ENCODE assay signal across 26 cellular contexts in genomic region chr6:50637267-50637666, GRCh38.
"Had no signal": no experiment of that assay in that cellular context is flagged by ENCODE, and none has a peak within 500 bp of the region (broad histone marks: within the 10 kb centered on the region; RNA-seq: fewer than 3 reads in every experiment).

No MANE protein-coding gene starts in this region.

- H3K9me3 Mint-ChIP-seq: neural crest cell had no signal

- H3K36me3 Mint-ChIP-seq: immature natural killer cell; naive thymus-derived CD4-positive, alpha-beta T cell; natural killer cell treated with Interleukin-12 subunit alpha and Interleukin-12 subunit beta and Interleukin-15 and Interleukin-18, amount 100 ng/mL, for 72 hours; stimulated activated naive B cell treated with anti-CD40 and anti-IgM and Interleukin-4, amounts not matched to agents 10 μg/mL and 1 μg/mL and 100 μg/mL, for 72 hours had no signal

- H3K27me3 Mint-ChIP-seq: naive thymus-derived CD4-positive, alpha-beta T cell; natural killer cell treated with Interleukin-12 subunit alpha and Interleukin-12 subunit beta and Interleukin-15 and Interleukin-18, amount 100 ng/mL, for 72 hours; stimulated activated naive B cell treated with anti-CD40 and anti-IgM and Interleukin-4, amounts not matched to agents 10 μg/mL and 1 μg/mL and 100 μg/mL, for 72 hours had no signal

- H3K27me3 ChIP-seq: right atrium auricular region, right lobe of liver, stomach, testis, thyroid gland, transverse colon, upper lobe of left lung, vagina had no signal

- H3K4me3 Mint-ChIP-seq: immature natural killer cell; naive thymus-derived CD4-positive, alpha-beta T cell; natural killer cell treated with Interleukin-12 subunit alpha and Interleukin-12 subunit beta and Interleukin-15 and Interleukin-18, amount 100 ng/mL, for 72 hours; neural crest cell; stimulated activated naive B cell treated with anti-CD40 and anti-IgM and Interleukin-4, amounts not matched to agents 10 μg/mL and 1 μg/mL and 100 μg/mL, for 72 hours had no signal

- H3K4me1 ChIP-seq: left ventricle myocardium inferior, parathyroid adenoma, right atrium auricular region, right lobe of liver, stomach, testis, thyroid gland, transverse colon, upper lobe of left lung, vagina had no signal

- H3K27ac ChIP-seq: left ventricle myocardium inferior, parathyroid adenoma, right atrium auricular region, right lobe of liver, stomach, testis, thyroid gland, transverse colon, upper lobe of left lung, vagina had no signal

- H3K79me2 ChIP-seq: parathyroid adenoma had no signal

- DNase-seq: hippocampal formation; immature natural killer cell; islet precursor cell; left ventricle myocardium inferior; midbrain; mucosa of descending colon; naive thymus-derived CD4-positive, alpha-beta T cell; nucleus accumbens; right lobe of liver; stimulated activated CD4-positive, alpha-beta T cell treated with anti-CD3 and anti-CD28 coated beads, Interleukin-12 subunit alpha, Interleukin-12 subunit beta, amount 100 ng/mL, for 4 hours; stimulated activated CD4-positive, alpha-beta T cell treated with anti-CD3 and anti-CD28 coated beads, Interleukin-15, amount 100 ng/mL, for 24 hours; stimulated activated CD4-positive, alpha-beta T cell treated with anti-CD3 and anti-CD28 coated beads, Interleukin-2, amount 100 ng/mL, for 24 hours; stimulated activated CD4-positive, alpha-beta T cell treated with anti-CD3 and anti-CD28 coated beads, Interleukin-4, amount 100 ng/mL, for 1 hour; stimulated activated naive B cell treated with anti-CD40 and anti-IgM and Interleukin-4, amounts not matched to agents 10 μg/mL and 1 μg/mL and 100 μg/mL, for 72 hours; stimulated activated naive CD8-positive, alpha-beta T cell treated with anti-CD3 and anti-CD28 coated beads, Interleukin-15, Interleukin-2, amounts not matched to agents 100 U/mL and 50 U/mL, for 24 hours; stomach; testis; thyroid gland; transverse colon; upper lobe of left lung had no signal

- H3K9ac ChIP-seq: parathyroid adenoma had no signal

- H2AFZ ChIP-seq: parathyroid adenoma had no signal

- H3K4me1 Mint-ChIP-seq: immature natural killer cell; naive thymus-derived CD4-positive, alpha-beta T cell; neural crest cell; stimulated activated naive B cell treated with anti-CD40 and anti-IgM and Interleukin-4, amounts not matched to agents 10 μg/mL and 1 μg/mL and 100 μg/mL, for 72 hours had no signal

- H3K36me3 ChIP-seq: left ventricle myocardium inferior, right atrium auricular region, right lobe of liver, stomach, thyroid gland, transverse colon, upper lobe of left lung, vagina had no signal

- H3K4me3 ChIP-seq: left ventricle myocardium inferior, lung, mucosa of descending colon, right atrium auricular region, right lobe of liver, stomach, testis, thyroid gland, transverse colon, upper lobe of left lung, vagina had no signal

- H3K9me3 ChIP-seq: mucosa of descending colon, right atrium auricular region, right lobe of liver, stomach, testis, thyroid gland, transverse colon, upper lobe of left lung, vagina had no signal

- H3K27ac Mint-ChIP-seq: immature natural killer cell; naive thymus-derived CD4-positive, alpha-beta T cell; natural killer cell treated with Interleukin-12 subunit alpha and Interleukin-12 subunit beta and Interleukin-15 and Interleukin-18, amount 100 ng/mL, for 72 hours; stimulated activated naive B cell treated with anti-CD40 and anti-IgM and Interleukin-4, amounts not matched to agents 10 μg/mL and 1 μg/mL and 100 μg/mL, for 72 hours had no signal
